ENCODE assay signal across 12 cellular contexts in genomic region chr3:160671231-160671630, GRCh38. TPM values are rescaled to one million over a fixed set of nuclear protein-coding genes. Genes with fewer than 3 reads are reported as not detected.
A peak's percentile ranks its signal among the peaks of the same experiment; 100 is the strongest.
DNase-seq lines count a peak whose midpoint lies in the region; ATAC-seq, FAIRE-seq and TF ChIP-seq lines count a peak whose summit lies in the region.
"Had no signal": no experiment of that assay in that cellular context is flagged by ENCODE, and none has a peak within 500 bp of the region (broad histone marks: within the 10 kb centered on the region; RNA-seq: fewer than 3 reads in every experiment).

No MANE protein-coding gene starts in this region.

- ATAC-seq in HG03039 (IDR thresholded peaks at IDR 0.05; ENCODE audit: unreplicated experiment), result peak; percentile 91

- no peaks in the 10 kb centered on the region for H4K20me1 ChIP-seq in OCI-LY3 (ENCODE audit: insufficient read depth, low read length)

- H3K27me3 ChIP-seq in OCI-LY3 (ENCODE audit: low read depth, low read length), result no peaks in the 10 kb centered on the region
- H3K27me3 ChIP-seq: BE2C had no signal

- peak; percentile 95 for FAIRE-seq in GM12892 (lab: Jason Lieb, UNC)
- FAIRE-seq: kidney had no signal

- peak overlapping the region; percentile 7; the same call in 1 of the 2 replicates for H3K9ac ChIP-seq in OCI-LY3 (ENCODE audit: low read length)

- peak; percentile 50; the same call in 1 of the 2 replicates for TF ChIP-seq POLR2A in GM12892 (IDR thresholded peaks at IDR 0.05; ENCODE audit: low read depth, low read length)

- peak overlapping the region; percentile 42 for H2AFZ ChIP-seq in OCI-LY3 (ENCODE audit: low read depth, low read length)

- no peaks in the 10 kb centered on the region for H3K9me3 ChIP-seq in OCI-LY3 (ENCODE audit: insufficient read depth, low read length)
- H3K9me3 ChIP-seq: BE2C had no signal

- TF ChIP-seq CTCF in GM20000 (IDR thresholded peaks at IDR 0.05; ENCODE audit: extremely low read depth, missing control alignments) (no peak), OCI-LY3 (IDR thresholded peaks at IDR 0.05; ENCODE audit: low read depth, low read length) (no peak)

- no peak overlapping the region for H3K27ac ChIP-seq in OCI-LY3 (ENCODE audit: low read length)

- peak overlapping the region; percentile 75 for H3K4me2 ChIP-seq in OCI-LY3 (ENCODE audit: low read length)

- H3K4me1 ChIP-seq in OCI-LY3 (ENCODE audit: low read length), result peaks cover 27% of the 10 kb centered on the region
- H3K4me1 ChIP-seq: BE2C had no signal

- H3K79me2 ChIP-seq in OCI-LY3 (ENCODE audit: low read length), result no peaks in the 10 kb centered on the region

- no peak for DNase-seq in GM12892 (ENCODE audit: insufficient read length)
- DNase-seq in GM20000 (ENCODE audit: low spot score), result peak; percentile 27
- DNase-seq in putamen (ENCODE audit: low spot score), result no peak
- no peak for DNase-seq in NCI-H146 treated with DMSO at 0.1 percent for 48 hours (lab: John Stamatoyannopoulos, UW; ENCODE audit: unreplicated experiment)
- DNase-seq in Ammon's horn (ENCODE audit: low spot score), result no peak
- DNase-seq in H4 (ENCODE audit: low spot score), result no peak
- DNase-seq: activated CD4-positive, alpha-beta T cell treated with anti-CD3 and anti-CD28 coated beads for 4 hours; BE2C; kidney; posterior cingulate gyrus had no signal

- H3K36me3 ChIP-seq in OCI-LY3 (replicated peaks; ENCODE audit: low read depth, low read length), result no peaks in the 10 kb centered on the region
- H3K36me3 ChIP-seq: BE2C had no signal

- peak overlapping the region; percentile 58 for H3K4me3 ChIP-seq in OCI-LY3 (ENCODE audit: low read length)

RNA-seq across cellular contexts. Expression of gene ARL14, which starts 5.7 kb away (rescaled TPM):
- 0.34 TPM for polyA plus RNA-seq in GM12892 (2012; ENCODE audit: missing spikeins)
- total RNA-seq in H4 (2014; rRNA removed; shearing (Covaris generic)), result 0.47 and 1.4 TPM in 2 replicates
